ENCODE assay signal across 15 cellular contexts in genomic region chr11:73311394-73311869, GRCh38. TPM values are rescaled to one million over a fixed set of nuclear protein-coding genes. Genes with fewer than 3 reads are reported as not detected.
DNase-seq lines count a peak whose midpoint lies in the region; ATAC-seq, FAIRE-seq and TF ChIP-seq lines count a peak whose summit lies in the region.
"Had no signal": no experiment of that assay in that cellular context is flagged by ENCODE, and none has a peak within 500 bp of the region (broad histone marks: within the 10 kb centered on the region; RNA-seq: fewer than 3 reads in every experiment).

No MANE protein-coding gene starts in this region.

- TF ChIP-seq RAD21 in HepG2 (CRISPR knock-in tag; IDR thresholded peaks at IDR 0.05): no peak

- peaks cover 79% of the 10 kb centered on the region for H3K4me1 ChIP-seq in HepG2 (ENCODE audit: insufficient read depth, low read length)
- H3K4me1 ChIP-seq in skeletal muscle tissue (ENCODE audit: control insufficient read depth in 3 of 3, insufficient read depth in 3 of 3, low read length in 3 of 3): peaks cover 44 to 55% (median 53%) of the 10 kb centered on the region in 3 donors
- H3K4me1 ChIP-seq in CD4-positive, alpha-beta memory T cell (ENCODE audit: insufficient read depth, low read length): peaks cover 13% of the 10 kb centered on the region
- H3K4me1 ChIP-seq: BE2C had no signal

- POLR2A ChIA-PET in HepG2 (lab: Yijun Ruan, JAX): interaction anchor here (6.2 kb wide), 1 partner anchor 13 kb away, joined by 35 read pairs; no protein-coding TSS in a partner anchor
- POLR2A ChIA-PET in CD4-positive, alpha-beta memory T cell (lab: Charles Lee; ENCODE audit: partially characterized antibody): no interaction called here

- H3K9me3 Mint-ChIP-seq in CD4-positive, alpha-beta memory T cell: no peaks in the 10 kb centered on the region
- H3K9me3 Mint-ChIP-seq: activated naive CD4-positive, alpha-beta T cell treated with anti-CD3 and anti-CD28 coated beads, Interleukin-2, amount 50 U/mL, for 24 hours; stimulated activated naive CD8-positive, alpha-beta T cell treated with anti-CD3 and anti-CD28 coated beads, Interleukin-15, Interleukin-2, amounts not matched to agents 100 ng/mL and 50 ng/mL, for 24 hours had no signal

- H3K27ac Mint-ChIP-seq in CD4-positive, alpha-beta memory T cell: no peak overlapping the region
- H3K27ac Mint-ChIP-seq: activated naive CD4-positive, alpha-beta T cell treated with anti-CD3 and anti-CD28 coated beads, Interleukin-2, amount 50 U/mL, for 24 hours; stimulated activated naive CD8-positive, alpha-beta T cell treated with anti-CD3 and anti-CD28 coated beads, Interleukin-15, Interleukin-2, amounts not matched to agents 100 ng/mL and 50 ng/mL, for 24 hours had no signal

- H3K4me2 ChIP-seq in HepG2 (ENCODE audit: low read depth, low read length): peak overlapping the region; percentile 84

- DNase-seq in AG10803 (ENCODE audit: low read depth) (no peak), brain microvascular endothelial cell (no peak), HepG2 (ENCODE audit: low spot score) (no peak), NCI-H1092 treated with DMSO at 0.1 percent for 48 hours (lab: John Stamatoyannopoulos, UW) (no peak), sciatic nerve (ENCODE audit: low spot score) (no peak), SK-N-DZ (ENCODE audit: low spot score) (no peak)
- no peak for DNase-seq in CD4-positive, alpha-beta memory T cell
- DNase-seq: activated CD4-positive, alpha-beta T cell treated with anti-CD3 and anti-CD28 coated beads, Interleukin-2, amount 50 U/mL, for 4 hours; BE2C; kidney glomerular epithelial cell; NCI-H526 treated with DMSO at 0.1 percent for 48 hours had no signal

- H3K27me3 ChIP-seq in brain microvascular endothelial cell (replicated peaks): no peaks in the 10 kb centered on the region
- no peaks in the 10 kb centered on the region; a peak in 1 of 5 replicates for H3K27me3 ChIP-seq in HepG2 (ENCODE audit: control insufficient read depth in 1 of 2, insufficient read depth in 2 of 2, low read length in 2 of 2)
- H3K27me3 ChIP-seq in skeletal muscle tissue (ENCODE audit: control insufficient read depth in 3 of 3, insufficient read depth in 3 of 3, low read length in 3 of 3): no peaks in the 10 kb centered on the region
- no peaks in the 10 kb centered on the region for H3K27me3 ChIP-seq in CD4-positive, alpha-beta memory T cell (ENCODE audit: insufficient read depth, low read length)
- H3K27me3 ChIP-seq: BE2C had no signal

- FAIRE-seq in HepG2 (lab: Jason Lieb, UNC): no peak

- TF ChIP-seq CTCF in AG10803 (conservative IDR thresholded peaks at IDR 0.05; ENCODE audit: low read length) (no peak), brain microvascular endothelial cell (IDR thresholded peaks at IDR 0.05; ENCODE audit: low read depth, low read length, missing control alignments) (no peak), HepG2 (CRISPR knock-in tag; IDR thresholded peaks at IDR 0.05) (no peak)

- H3K9me3 ChIP-seq in HepG2 (ENCODE audit: low read length) (no peaks in the 10 kb centered on the region), skeletal muscle tissue (ENCODE audit: control insufficient read depth in 3 of 3, low read length in 3 of 3) (no peaks in the 10 kb centered on the region)
- H3K9me3 ChIP-seq in CD4-positive, alpha-beta memory T cell (ENCODE audit: control insufficient read depth in 1 of 2, low read length in 2 of 2): no peaks in the 10 kb centered on the region
- H3K9me3 ChIP-seq: BE2C had no signal

- H3K27ac ChIP-seq in brain microvascular endothelial cell: no peak overlapping the region
- no peak overlapping the region for H3K27ac ChIP-seq in HepG2 (ENCODE audit: extremely low read length, insufficient read depth, low read length)
- H3K27ac ChIP-seq in skeletal muscle tissue (ENCODE audit: low read depth, low read length): peak overlapping the region; percentile 19
- no peak overlapping the region for H3K27ac ChIP-seq in CD4-positive, alpha-beta memory T cell (ENCODE audit: low read depth, low read length)

- no peak overlapping the region for H2AFZ ChIP-seq in HepG2 (ENCODE audit: low read length)

- no peak for TF ChIP-seq POLR2A in HepG2 (IDR thresholded peaks at IDR 0.05; ENCODE audit: insufficient read depth in 1 of 2, low read depth in 2 of 2, low read length in 2 of 2)

- H3K4me3 ChIP-seq in AG10803 (ENCODE audit: low read length) (peak overlapping the region; percentile 87), brain microvascular endothelial cell (ENCODE audit: low read depth, low read length) (peak overlapping the region; percentile 41), HepG2 (replicated peaks in 1 of 3; ENCODE audit: insufficient read depth in 1 of 3, low read depth in 2 of 3, low read length in 3 of 3) (peak overlapping the region in 2 of 3 experiments; percentile 27 to 58; a peak in 2 of 6 replicates), skeletal muscle tissue (ENCODE audit: low read length in 3 of 3) (peak overlapping the region; percentile 62 to 78 (median 67))
- no peak overlapping the region for H3K4me3 ChIP-seq in CD4-positive, alpha-beta memory T cell (ENCODE audit: low read length in 2 of 2)

- peaks cover 26% of the 10 kb centered on the region for H4K20me1 ChIP-seq in HepG2 (ENCODE audit: insufficient read depth, low read length)

- intact Hi-C loops in HepG2 (cut with micrococcal nuclease; ENCODE audit: unreplicated experiment): no loop called here
- intact Hi-C loops in sciatic nerve (cut with DNase I): no loop called here
- intact Hi-C loops in CD4-positive, alpha-beta memory T cell (cut with micrococcal nuclease): no loop called here

- no peak for TF ChIP-seq EP300 in HepG2 (IDR thresholded peaks at IDR 0.05; ENCODE audit: low read depth in 2 of 2, low read length in 2 of 2)
- no peak for TF ChIP-seq EP300 in HepG2 (CRISPR knock-in tag; IDR thresholded peaks at IDR 0.05; ENCODE audit: borderline replicate concordance)

- CTCF ChIA-PET in HepG2 (lab: Yijun Ruan, JAX; ENCODE audit: low intra/inter-chr PET ratio, low total read pairs): no interaction called here
- CTCF ChIA-PET in CD4-positive, alpha-beta memory T cell (lab: Charles Lee; ENCODE audit: partially characterized antibody): interaction anchor here (0.9 to 7.3 kb wide), 2 partner anchors 9 to 24 kb away, joined by 3 to 110 read pairs; no protein-coding TSS in a partner anchor

- H3K9ac ChIP-seq in HepG2 (ENCODE audit: insufficient read depth, low read depth, low read length) (peak overlapping the region; percentile 60), skeletal muscle tissue (ENCODE audit: low read depth in 1 of 3, low read length in 3 of 3) (peak overlapping the region; percentile 8 to 82 (median 52))

- H3K36me3 Mint-ChIP-seq in CD4-positive, alpha-beta memory T cell: no peaks in the 10 kb centered on the region
- H3K36me3 Mint-ChIP-seq: activated naive CD4-positive, alpha-beta T cell treated with anti-CD3 and anti-CD28 coated beads, Interleukin-2, amount 50 U/mL, for 24 hours had no signal

- H3K4me3 Mint-ChIP-seq in CD4-positive, alpha-beta memory T cell: no peak overlapping the region
- H3K4me3 Mint-ChIP-seq: activated naive CD4-positive, alpha-beta T cell treated with anti-CD3 and anti-CD28 coated beads, Interleukin-2, amount 50 U/mL, for 24 hours; stimulated activated naive CD8-positive, alpha-beta T cell treated with anti-CD3 and anti-CD28 coated beads, Interleukin-15, Interleukin-2, amounts not matched to agents 100 ng/mL and 50 ng/mL, for 24 hours had no signal

- H3K4me1 Mint-ChIP-seq in CD4-positive, alpha-beta memory T cell: peaks cover 6 to 20% (median 8%) of the 10 kb centered on the region in 4 donors

- peaks cover 61% of the 10 kb centered on the region for H3K79me2 ChIP-seq in HepG2 (ENCODE audit: insufficient read depth, low read length)

- BruUV-seq in HepG2 (replicated peaks; lab: Mats Ljungman, UMichigan): no TSS peak

- H3K27me3 Mint-ChIP-seq in CD4-positive, alpha-beta memory T cell: peaks cover 4 to 11% of the 10 kb centered on the region in 2 donors

- in situ Hi-C loops in brain microvascular endothelial cell (cut with HindIII; ENCODE audit: low pct_ligation_motif_present, low sequenced_read_pairs): no loop called here
- in situ Hi-C loops in HepG2 (cut with HindIII; ENCODE audit: extremely low pct_ligation_motif_present, low pct_unique_long_range_greater_than_20kb): no loop called here

- 94% methylated on average over 13 of the region's 18 CpGs for WGBS in HepG2 (ENCODE audit: low lambda C conversion rate)

- no peak for ATAC-seq in HepG2
- ATAC-seq in sciatic nerve: no peak
- ATAC-seq: HCT116 had no signal

- peaks cover 2% of the 10 kb centered on the region for H3K36me3 ChIP-seq in brain microvascular endothelial cell (replicated peaks)
- H3K36me3 ChIP-seq in HepG2 (replicated peaks in 1 of 2; ENCODE audit: control insufficient read depth in 1 of 2, insufficient read depth in 2 of 2, low read length in 2 of 2): peaks cover 1 to 3% of the 10 kb centered on the region in 2 experiments; a peak in 2 of 5 replicates
- peaks cover 0 to 5% (median 3%) of the 10 kb centered on the region in 3 donors for H3K36me3 ChIP-seq in skeletal muscle tissue (ENCODE audit: control insufficient read depth in 3 of 3, insufficient read depth in 3 of 3, low read length in 3 of 3)
- no peaks in the 10 kb centered on the region for H3K36me3 ChIP-seq in CD4-positive, alpha-beta memory T cell (ENCODE audit: insufficient read depth, low read length)
- H3K36me3 ChIP-seq: BE2C had no signal

RNA-seq across cellular contexts. Expression of gene ARHGEF17, which starts 3.4 kb away (rescaled TPM):
- 5.7 and 10.7 TPM in 2 replicates for total RNA-seq in HepG2 (2016; rRNA removed; fragmentation: Illumina TruSeq; extraction: Trizol)
- total RNA-seq in HepG2 (2016; cell fraction: cytosol; rRNA removed; fragmentation: Illumina TruSeq; extraction: Trizol; ENCODE audit: low read depth): 4.6 and 5.1 TPM in 2 replicates
- total RNA-seq in HepG2 (2016; cell fraction: insoluble cytoplasmic fraction; rRNA removed; fragmentation: Illumina TruSeq; extraction: Trizol): 3.7 and 12.1 TPM in 2 replicates
- total RNA-seq in HepG2 (2016; cell fraction: membrane; rRNA removed; fragmentation: Illumina TruSeq; extraction: Trizol): 3.3 and 3.8 TPM in 2 replicates
- total RNA-seq in HepG2 (2016; cell fraction: nucleus; rRNA removed; fragmentation: Illumina TruSeq; extraction: Trizol): 20.3 and 20.6 TPM in 2 replicates
- 28.8 and 37.7 TPM in 2 replicates for polyA plus RNA-seq in HepG2 (2011; rRNA removed)
- 7.4 and 13.6 TPM in 2 replicates for polyA plus RNA-seq in HepG2 (2011; cell fraction: cytosol; rRNA removed)
- 250 and 318 TPM in 2 replicates for polyA plus RNA-seq in HepG2 (2011; cell fraction: nucleus; rRNA removed)
- 17.9 and 20.3 TPM in 2 replicates for polyA plus RNA-seq in HepG2 (2012)
- 0.35 and 0.64 TPM in 2 replicates for polyA plus RNA-seq in HepG2 (2016; cell fraction: cytosol; fragmentation: Illumina TruSeq; extraction: Trizol; ENCODE audit: low read depth)
- polyA plus RNA-seq in HepG2 (2016; cell fraction: insoluble cytoplasmic fraction; fragmentation: Illumina TruSeq; extraction: Trizol; ENCODE audit: low read depth): 5.4 and 7.1 TPM in 2 replicates
- 0.76 and 0.94 TPM in 2 replicates for polyA plus RNA-seq in HepG2 (2016; cell fraction: membrane; fragmentation: Illumina TruSeq; extraction: Trizol; ENCODE audit: low read depth)
- polyA plus RNA-seq in HepG2 (2016; cell fraction: nucleus; fragmentation: Illumina TruSeq; extraction: Trizol; ENCODE audit: insufficient read depth, low read depth): 83.1 and 89.4 TPM in 2 replicates
- 41.7 and 126 TPM in 2 replicates for polyA minus RNA-seq in HepG2 (2011; rRNA and poly(A)+ RNA removed; ENCODE audit: low replicate concordance)
- polyA minus RNA-seq in HepG2 (2011; cell fraction: cytosol; rRNA and poly(A)+ RNA removed): 13.5 and 20.6 TPM in 2 replicates
- 85.9 and 99.9 TPM in 2 replicates for polyA minus RNA-seq in HepG2 (2011; cell fraction: nucleus; rRNA and poly(A)+ RNA removed)
- 19.3 TPM for total RNA-seq in skeletal muscle tissue
- total RNA-seq in sciatic nerve: 110 TPM
- total RNA-seq in CD4-positive, alpha-beta memory T cell: under 1 TPM in 1 of 2 experiments, not detected in 1; 0.23 TPM
- polyA plus RNA-seq in CD4-positive, alpha-beta memory T cell: not detected
- polyA plus RNA-seq in SK-N-DZ (2014; cell fraction: cytosol; rRNA removed): 10.9 and 15.1 TPM in 2 replicates
- 97.3 and 116 TPM in 2 replicates for polyA plus RNA-seq in SK-N-DZ (2014; cell fraction: nucleus; rRNA removed)

RNA-seq across cellular contexts. Expression of gene P2RY6, which starts 39.3 kb away (rescaled TPM):
- total RNA-seq in HepG2 (2016; rRNA removed; fragmentation: Illumina TruSeq; extraction: Trizol) (0.11 and 0.29 TPM in 2 replicates), skeletal muscle tissue (2.1 TPM), sciatic nerve (3.6 TPM)
- total RNA-seq in HepG2 (2016; cell fraction: cytosol; rRNA removed; fragmentation: Illumina TruSeq; extraction: Trizol; ENCODE audit: low read depth): 0.10 TPM in 1 of 2 replicates, not detected in the other
- total RNA-seq in HepG2 (2016; cell fraction: insoluble cytoplasmic fraction; rRNA removed; fragmentation: Illumina TruSeq; extraction: Trizol): 0.13 and 0.27 TPM in 2 replicates
- not detected in 2 replicates for total RNA-seq in HepG2 (2016; cell fraction: membrane; rRNA removed; fragmentation: Illumina TruSeq; extraction: Trizol)
- total RNA-seq in HepG2 (2016; cell fraction: nucleus; rRNA removed; fragmentation: Illumina TruSeq; extraction: Trizol): not detected in 2 replicates
- polyA plus RNA-seq in HepG2 (2011; rRNA removed): 0.09 and 0.29 TPM in 2 replicates
- polyA plus RNA-seq in HepG2 (2011; cell fraction: cytosol; rRNA removed): 0.10 and 0.12 TPM in 2 replicates
- 0.05 and 0.35 TPM in 2 replicates for polyA plus RNA-seq in HepG2 (2011; cell fraction: nucleus; rRNA removed)
- 0.24 TPM in 1 of 2 replicates, not detected in the other for polyA plus RNA-seq in HepG2 (2012)
- polyA plus RNA-seq in HepG2 (2016; cell fraction: cytosol; fragmentation: Illumina TruSeq; extraction: Trizol; ENCODE audit: low read depth): 0.05 and 0.06 TPM in 2 replicates
- polyA plus RNA-seq in HepG2 (2016; cell fraction: insoluble cytoplasmic fraction; fragmentation: Illumina TruSeq; extraction: Trizol; ENCODE audit: low read depth): 0.10 and 0.20 TPM in 2 replicates
- polyA plus RNA-seq in HepG2 (2016; cell fraction: membrane; fragmentation: Illumina TruSeq; extraction: Trizol; ENCODE audit: low read depth): 0.10 and 0.17 TPM in 2 replicates
- 0.36 and 0.41 TPM in 2 replicates for polyA plus RNA-seq in HepG2 (2016; cell fraction: nucleus; fragmentation: Illumina TruSeq; extraction: Trizol; ENCODE audit: insufficient read depth, low read depth)
- 0.40 and 1.7 TPM in 2 replicates for polyA minus RNA-seq in HepG2 (2011; rRNA and poly(A)+ RNA removed; ENCODE audit: low replicate concordance)
- not detected in 2 replicates for polyA minus RNA-seq in HepG2 (2011; cell fraction: cytosol; rRNA and poly(A)+ RNA removed)
- 0.12 and 0.26 TPM in 2 replicates for polyA minus RNA-seq in HepG2 (2011; cell fraction: nucleus; rRNA and poly(A)+ RNA removed)
- total RNA-seq in CD4-positive, alpha-beta memory T cell: under 1 TPM; 0.61 to 0.87 TPM
- not detected for polyA plus RNA-seq in CD4-positive, alpha-beta memory T cell
- polyA plus RNA-seq in SK-N-DZ (2014; cell fraction: cytosol; rRNA removed): 0.16 and 2.5 TPM in 2 replicates
- polyA plus RNA-seq in SK-N-DZ (2014; cell fraction: nucleus; rRNA removed): 0.25 TPM in 1 of 2 replicates, not detected in the other

Comparison
In these comparisons a context has a peak if more than half of its experiments do, and no peak if none do; other contexts are left out.
1. H3K4me3 ChIP-seq: peak in AG10803 (single experiment), brain microvascular endothelial cell (single experiment), HepG2 (2 of 3) and skeletal muscle tissue (3 of 3); none in CD4-positive, alpha-beta memory T cell (0 of 2).